24 cellular contexts compared by ENCODE assay signal in the genomic region with DNA sequence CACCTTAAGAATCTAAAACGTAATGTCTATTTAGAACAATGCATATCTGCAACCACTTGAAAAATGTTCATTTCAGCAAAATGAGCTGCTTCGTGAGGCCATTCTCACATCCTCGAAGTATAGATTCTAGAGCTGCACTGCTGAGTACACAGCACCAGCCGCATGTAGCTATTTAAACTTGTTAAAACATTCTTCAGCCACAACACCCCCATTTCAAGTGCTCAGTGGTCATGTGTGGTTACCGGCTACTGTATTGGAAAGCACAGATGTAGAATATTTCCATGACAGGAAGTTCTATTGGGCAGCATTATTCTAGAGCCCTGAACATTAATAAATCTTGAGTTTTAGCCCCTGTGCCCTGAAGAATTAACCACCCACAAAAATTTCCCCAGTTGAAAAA.
"Had no signal": no experiment of that assay in that cellular context is flagged by ENCODE, and none has a peak within 500 bp of the region (broad histone marks: within the 10 kb centered on the region; RNA-seq: fewer than 3 reads in every experiment).

No MANE protein-coding gene starts in this region.

- H3K4me2 ChIP-seq: SK-N-SH had no signal

- H3K4me1 Mint-ChIP-seq: T-cell had no signal

- H3K4me1 ChIP-seq: SJSA1 had no signal

- H3K27ac Mint-ChIP-seq: T-cell had no signal

- H3K27ac ChIP-seq: SJSA1 had no signal

- DNase-seq: KBM-7, MV-4-11, NCI-H1048, NCI-H1105, NCI-H1417, NCI-H1436 treated with DMSO at 0.1 percent for 48 hours, NCI-H1694 treated with DMSO at 0.1 percent for 48 hours, NCI-H1930, NCI-H2081, NCI-H2107, NCI-H226, NCI-H446, NCI-H510A, NCI-H524 treated with DMSO at 0.1 percent for 48 hours, NCI-H69, NCI-H774, Right ventricle myocardium superior, RPMI8226, SIG-M5, SK-N-SH, SW 1271, T-cell had no signal

- H3K4me3 Mint-ChIP-seq: T-cell had no signal

- H3K9me3 ChIP-seq: SJSA1, SK-N-SH had no signal

- H3K9ac ChIP-seq: SK-N-SH had no signal

- H3K27me3 ChIP-seq: SJSA1 had no signal

- ATAC-seq: T-cell had no signal

- H3K27me3 Mint-ChIP-seq: T-cell had no signal

- H3K4me3 ChIP-seq: SJSA1 had no signal

- FAIRE-seq: RCC 7860 had no signal
